Comparison of ENCODE assay signal across 7 cellular contexts in genomic region chr2:238723740-238724320, GRCh38.
DNase-seq lines count a peak whose midpoint lies in the region; ATAC-seq and TF ChIP-seq lines count a peak whose summit lies in the region.
"Not testable (repeated sequence)": the region's sequence is repeated elsewhere in the genome, so short reads cannot be mapped to it uniquely, and the experiment has no call there.

No MANE protein-coding gene starts in this region.

- H4K91ac ChIP-seq in mesenchymal stem cell (ENCODE audit: low read length): not testable (repeated sequence)

- peak overlapping the region; percentile 34 for H3K4me2 ChIP-seq in GM23248 (ENCODE audit: unreplicated experiment)
- H3K4me2 ChIP-seq in mammary epithelial cell (ENCODE audit: insufficient read depth, low read depth, low read length); mesenchymal stem cell (ENCODE audit: low read length, poor library complexity, severe bottlenecking): not testable (repeated sequence)

- 38 to 39% methylated on average over 8 of the region's 8 CpGs for WGBS in GM23248 (ENCODE audit: low coverage in 1 of 2, low lambda C conversion rate in 2 of 2, missing lambda C conversion rate in 2 of 2), 2 experiments
- 75% methylated on average over 8 of the region's 8 CpGs for WGBS in mammary epithelial cell (ENCODE audit: low coverage, missing lambda C conversion rate)
- WGBS in mesenchymal stem cell: 85% methylated on average over 4 of the region's 8 CpGs

- not testable (repeated sequence) for H3K4ac ChIP-seq in mesenchymal stem cell (ENCODE audit: low read depth in 1 of 2, low read length in 2 of 2)

- H3K79me2 ChIP-seq in GM23248 (ENCODE audit: insufficient read depth); mammary epithelial cell (ENCODE audit: insufficient read depth, low read length): not testable (repeated sequence)

- CTCF ChIA-PET in activated CD8-positive, alpha-beta T cell treated with anti-CD3 and anti-CD28 coated beads for 36 hours (lab: Charles Lee): not testable (repeated sequence)
- CTCF ChIA-PET in mammary epithelial cell (lab: Charles Lee; ENCODE audit: low non-redundant PET): interaction anchor here (0.7 kb wide), 1 partner anchor 1204 kb away, joined by 4 read pairs; no protein-coding TSS in a partner anchor

- not testable (repeated sequence) for H2BK5ac ChIP-seq in mesenchymal stem cell (ENCODE audit: low read depth, low read length, poor library complexity, severe bottlenecking)

- peaks cover 27% of the 10 kb centered on the region for H3F3A ChIP-seq in GM23248 (ENCODE audit: insufficient read depth)

- H2AFZ ChIP-seq in GM23248: peak overlapping the region; percentile 6; the same call in 1 of the 2 replicates
- not testable (repeated sequence) for H2AFZ ChIP-seq in mammary epithelial cell (ENCODE audit: low read depth, low read length); mesenchymal stem cell (ENCODE audit: low read depth, low read length)

- not testable (repeated sequence) for H2AK5ac ChIP-seq in mesenchymal stem cell (ENCODE audit: low read length, severe bottlenecking)

- H3K27me3 Mint-ChIP-seq in activated CD8-positive, alpha-beta T cell treated with anti-CD3 and anti-CD28 coated beads for 36 hours: peaks cover 19% of the 10 kb centered on the region

- POLR2A ChIA-PET in activated CD8-positive, alpha-beta T cell treated with anti-CD3 and anti-CD28 coated beads for 36 hours (lab: Charles Lee): not testable (repeated sequence)

- TF ChIP-seq CTCF in AG10803 (conservative IDR thresholded peaks at IDR 0.05; ENCODE audit: low read length); activated CD8-positive, alpha-beta T cell treated with anti-CD3 and anti-CD28 coated beads for 36 hours (IDR thresholded peaks at IDR 0.05); mammary epithelial cell (conservative IDR thresholded peaks at IDR 0.05 in 1 of 2, IDR thresholded peaks at IDR 0.05 in 1 of 2; ENCODE audit: extremely low read depth in 1 of 2, insufficient read depth in 1 of 2, low read depth in 1 of 2, low read length in 2 of 2); fibroblast of the aortic adventitia (IDR thresholded peaks at IDR 0.05; ENCODE audit: insufficient read depth, low read length): not testable (repeated sequence)

- H3K14ac ChIP-seq in mesenchymal stem cell (ENCODE audit: low read length in 2 of 2): not testable (repeated sequence)

- not testable (repeated sequence) for H4K20me1 ChIP-seq in GM23248 (ENCODE audit: insufficient read depth); mammary epithelial cell (ENCODE audit: insufficient read depth, low read length)

- H2BK120ac ChIP-seq in mesenchymal stem cell (ENCODE audit: low read depth, low read length): not testable (repeated sequence)

- H3K36me3 ChIP-seq in GM23248 (ENCODE audit: low read depth); mammary epithelial cell (ENCODE audit: insufficient read depth, low read length); mesenchymal stem cell (ENCODE audit: control insufficient read depth in 1 of 2, insufficient read depth in 2 of 2, low read depth in 1 of 2, low read length in 2 of 2); stomach smooth muscle (ENCODE audit: control insufficient read depth in 2 of 2, insufficient read depth in 2 of 2, low read length in 2 of 2): not testable (repeated sequence)

- not testable (repeated sequence) for H3K79me1 ChIP-seq in mesenchymal stem cell (replicated peaks; ENCODE audit: low read length, poor library complexity, severe bottlenecking)

- H3K9me3 ChIP-seq in GM23248 (ENCODE audit: low read depth); mammary epithelial cell (replicated peaks; ENCODE audit: insufficient read depth, low read length); mesenchymal stem cell (ENCODE audit: control insufficient read depth, low read length); stomach smooth muscle (ENCODE audit: control insufficient read depth in 2 of 2, low read length in 2 of 2): not testable (repeated sequence)

- not testable (repeated sequence) for H3K27ac Mint-ChIP-seq in activated CD8-positive, alpha-beta T cell treated with anti-CD3 and anti-CD28 coated beads for 36 hours

- peak overlapping the region; percentile 54 for H3K9ac ChIP-seq in GM23248
- not testable (repeated sequence) for H3K9ac ChIP-seq in mammary epithelial cell (ENCODE audit: insufficient read depth, low read length)
- H3K9ac ChIP-seq in mesenchymal stem cell (ENCODE audit: low read length): peak overlapping the region; percentile 60
- peak overlapping the region in 1 of 2 donors; percentile 4 for H3K9ac ChIP-seq in stomach smooth muscle (ENCODE audit: low read length in 2 of 2)

- H3K27ac ChIP-seq in GM23248 (peak overlapping the region; percentile 49), stomach smooth muscle (ENCODE audit: low read length) (peak overlapping the region; percentile 2)
- H3K27ac ChIP-seq in mammary epithelial cell (ENCODE audit: insufficient read depth, low read depth, low read length); mesenchymal stem cell (ENCODE audit: low read length, poor library complexity, severe bottlenecking): not testable (repeated sequence)

- H3K4me3 Mint-ChIP-seq in activated CD8-positive, alpha-beta T cell treated with anti-CD3 and anti-CD28 coated beads for 36 hours: not testable (repeated sequence)

- DNase-seq in AG10803 (ENCODE audit: low read depth): peak; percentile 57
- peak; percentile 72 for DNase-seq in GM23248
- peak; percentile 11 for DNase-seq in activated CD8-positive, alpha-beta T cell treated with anti-CD3 and anti-CD28 coated beads for 36 hours
- DNase-seq in mammary epithelial cell: peak; percentile 57
- DNase-seq in fibroblast of the aortic adventitia (ENCODE audit: low read depth): peak; percentile 20
- DNase-seq in mesenchymal stem cell: not testable (repeated sequence)

- not testable (repeated sequence) for H3K4me3 ChIP-seq in AG10803 (ENCODE audit: low read length); GM23248; mammary epithelial cell (replicated peaks in 1 of 3; ENCODE audit: insufficient read depth in 1 of 3, low read depth in 2 of 3, low read length in 3 of 3); fibroblast of the aortic adventitia (ENCODE audit: low read depth, low read length); mesenchymal stem cell (ENCODE audit: insufficient read depth in 1 of 2, low read depth in 1 of 2, low read length in 2 of 2); stomach smooth muscle (ENCODE audit: low read length in 2 of 2)

- not testable (repeated sequence) for H4K8ac ChIP-seq in mesenchymal stem cell (ENCODE audit: low read length)

- not testable (repeated sequence) for H3K9me2 ChIP-seq in GM23248 (ENCODE audit: insufficient read depth)

- H2BK12ac ChIP-seq in mesenchymal stem cell (ENCODE audit: low read length in 2 of 2): not testable (repeated sequence)

- H3K23ac ChIP-seq in mesenchymal stem cell (ENCODE audit: low read length in 2 of 2): not testable (repeated sequence)

- not testable (repeated sequence) for H3K9me3 Mint-ChIP-seq in activated CD8-positive, alpha-beta T cell treated with anti-CD3 and anti-CD28 coated beads for 36 hours

- intact Hi-C loops in activated CD8-positive, alpha-beta T cell treated with anti-CD3 and anti-CD28 coated beads for 36 hours (cut with micrococcal nuclease); mammary epithelial cell (cut with micrococcal nuclease): not testable (repeated sequence)

- H3K4me1 ChIP-seq in GM23248 (ENCODE audit: insufficient read depth) (peaks cover 24% of the 10 kb centered on the region), mammary epithelial cell (ENCODE audit: insufficient read depth, low read length) (peaks cover 36% of the 10 kb centered on the region), stomach smooth muscle (ENCODE audit: control insufficient read depth, insufficient read depth, low read length) (peaks cover 40% of the 10 kb centered on the region)
- H3K4me1 ChIP-seq in mesenchymal stem cell (ENCODE audit: control insufficient read depth, insufficient read depth, low read depth, low read length): not testable (repeated sequence)

- not testable (repeated sequence) for H3K4me1 Mint-ChIP-seq in activated CD8-positive, alpha-beta T cell treated with anti-CD3 and anti-CD28 coated beads for 36 hours (ENCODE audit: low read depth)

- not testable (repeated sequence) for H2BK15ac ChIP-seq in mesenchymal stem cell (ENCODE audit: low read depth, poor library complexity, severe bottlenecking)

- ATAC-seq in activated CD8-positive, alpha-beta T cell treated with anti-CD3 and anti-CD28 coated beads for 36 hours: not testable (repeated sequence)

- H3K36me3 Mint-ChIP-seq in activated CD8-positive, alpha-beta T cell treated with anti-CD3 and anti-CD28 coated beads for 36 hours (ENCODE audit: low read depth): not testable (repeated sequence)

- dilution Hi-C loops in mammary epithelial cell (cut with HindIII; ENCODE audit: low sequenced_read_pairs): loop anchor here (10.0 kb wide), 1 partner anchor 89 kb away; no protein-coding TSS in a partner anchor

- H3K18ac ChIP-seq in mesenchymal stem cell (ENCODE audit: low read depth in 1 of 2, low read length in 2 of 2): not testable (repeated sequence)

- in situ Hi-C loops in GM23248 (cut with MboI): loop anchor here (10.0 kb wide), 1 partner anchor 121 kb away; the partner anchor contains the start of gene TWIST2
- in situ Hi-C loops in mammary epithelial cell (cut with MboI; ENCODE audit: low sequenced_read_pairs in 2 of 2): not testable (repeated sequence)

- not testable (repeated sequence) for H3K27me3 ChIP-seq in GM23248 (replicated peaks; ENCODE audit: insufficient read depth); mammary epithelial cell (ENCODE audit: insufficient read depth, low read length); mesenchymal stem cell (ENCODE audit: control insufficient read depth in 1 of 2, insufficient read depth in 1 of 2, low read length in 2 of 2); stomach smooth muscle (ENCODE audit: control insufficient read depth in 1 of 2, insufficient read depth in 2 of 2, low read length in 2 of 2)

- BruUV-seq in mammary epithelial cell (replicated peaks; lab: Mats Ljungman, UMichigan): not testable (repeated sequence)
